21 cellular contexts compared by ENCODE assay signal in genomic region chr4:129246850-129247542, GRCh38.
A peak's percentile ranks its signal among the peaks of the same experiment; 100 is the strongest.
DNase-seq lines count a peak whose midpoint lies in the region; ATAC-seq and TF ChIP-seq lines count a peak whose summit lies in the region.
"Had no signal": no experiment of that assay in that cellular context is flagged by ENCODE, and none has a peak within 500 bp of the region (broad histone marks: within the 10 kb centered on the region; RNA-seq: fewer than 3 reads in every experiment).

No MANE protein-coding gene starts in this region.

- no peak overlapping the region for H3K27ac ChIP-seq in tibial nerve
- H3K27ac ChIP-seq in effector memory CD4-positive, alpha-beta T cell (ENCODE audit: insufficient read depth, low read length, poor library complexity, severe bottlenecking) = no peak overlapping the region
- H3K27ac ChIP-seq: cardiac muscle cell, HL-60, prostate gland, SJCRH30 had no signal

- WGBS in tibial nerve, 2 donors = 65 to 68% methylated on average over 17 of the region's 17 CpGs

- ATAC-seq in activated CD4-positive, CD25-positive, alpha-beta regulatory T cell treated with anti-CD3 and anti-CD28 coated beads, Interleukin-2, amount 50 U/mL, for 24 hours = no peak
- no peak for ATAC-seq in sciatic nerve
- ATAC-seq: natural killer cell; stimulated activated effector memory CD8-positive, alpha-beta T cell treated with anti-CD3 and anti-CD28 coated beads, Interleukin-12 subunit alpha, Interleukin-12 subunit beta, amount 100 ng/mL, for 72 hours had no signal

- DNase-seq in LNCaP clone FGC (ENCODE audit: low read depth) (peak; percentile 48), NCI-H2029 treated with DMSO at 0.1 percent for 48 hours (lab: John Stamatoyannopoulos, UW) (peak; percentile 93), NCI-H69 (lab: John Stamatoyannopoulos, UW) (peak; percentile 97), tibial nerve (ENCODE audit: low spot score in 2 of 2) (no peak), sciatic nerve (ENCODE audit: low spot score) (no peak)
- DNase-seq in effector memory CD4-positive, alpha-beta T cell = no peak
- DNase-seq: activated CD4-positive, CD25-positive, alpha-beta regulatory T cell; AML-193; Calu3; head of caudate nucleus; islet precursor cell; natural killer cell; SJCRH30 had no signal

- H3K9me3 Mint-ChIP-seq in nephron = peaks cover 3% of the 10 kb centered on the region
- H3K9me3 Mint-ChIP-seq: activated T-helper 2 cell treated with anti-CD3 and anti-CD28 coated beads, Interferon-gamma antibody, Interleukin-2, Interleukin-4, amounts not matched to agents 10 μg/mL and 5 μg/mL and 100 μg/mL, durations not matched to agents 14 hours and 24 hours and 36 hours; memory B cell; natural killer cell; stimulated activated effector memory CD8-positive, alpha-beta T cell treated with anti-CD3 and anti-CD28 coated beads, Interleukin-12 subunit alpha, Interleukin-12 subunit beta, amount 100 ng/mL, for 72 hours had no signal

- H3K36me3 ChIP-seq in tibial nerve = no peaks in the 10 kb centered on the region
- H3K36me3 ChIP-seq in effector memory CD4-positive, alpha-beta T cell (ENCODE audit: control insufficient read depth, insufficient read depth, low read length) = no peaks in the 10 kb centered on the region
- H3K36me3 ChIP-seq: cardiac muscle cell, prostate gland, SJCRH30 had no signal

- H3K4me1 Mint-ChIP-seq in nephron = peaks cover 35% of the 10 kb centered on the region
- H3K4me1 Mint-ChIP-seq: memory B cell; natural killer cell; stimulated activated effector memory CD8-positive, alpha-beta T cell treated with anti-CD3 and anti-CD28 coated beads, Interleukin-12 subunit alpha, Interleukin-12 subunit beta, amount 100 ng/mL, for 72 hours had no signal

- TF ChIP-seq CTCF in LNCaP clone FGC (IDR thresholded peaks at IDR 0.05; ENCODE audit: control insufficient read depth, extremely low read depth, insufficient read depth) (no peak), nephron (IDR thresholded peaks at IDR 0.05; ENCODE audit: unreplicated experiment in 3 of 3) (no peak), tibial nerve (IDR thresholded peaks at IDR 0.05) (no peak)

- intact Hi-C loops in sciatic nerve (cut with DNase I) = no loop called here

- no peak for TF ChIP-seq EP300 in tibial nerve (IDR thresholded peaks at IDR 0.05)

- H3K4me1 ChIP-seq in tibial nerve = no peaks in the 10 kb centered on the region
- no peaks in the 10 kb centered on the region for H3K4me1 ChIP-seq in effector memory CD4-positive, alpha-beta T cell (ENCODE audit: control insufficient read depth, insufficient read depth, low read length, poor library complexity, severe bottlenecking)
- H3K4me1 ChIP-seq: prostate gland had no signal

- no peak overlapping the region for H3K4me3 ChIP-seq in LNCaP clone FGC (ENCODE audit: low read depth, low read length)
- no peak overlapping the region for H3K4me3 ChIP-seq in tibial nerve
- no peak overlapping the region for H3K4me3 ChIP-seq in effector memory CD4-positive, alpha-beta T cell (ENCODE audit: insufficient read depth, low read depth, low read length, poor library complexity, severe bottlenecking)
- H3K4me3 ChIP-seq: cardiac muscle cell, prostate gland, SJCRH30 had no signal

- H3K36me3 Mint-ChIP-seq in nephron (ENCODE audit: low read depth) = peaks cover 3% of the 10 kb centered on the region
- H3K36me3 Mint-ChIP-seq: memory B cell; natural killer cell; stimulated activated effector memory CD8-positive, alpha-beta T cell treated with anti-CD3 and anti-CD28 coated beads, Interleukin-12 subunit alpha, Interleukin-12 subunit beta, amount 100 ng/mL, for 72 hours had no signal

- no peaks in the 10 kb centered on the region for H3K9me3 ChIP-seq in tibial nerve
- H3K9me3 ChIP-seq in effector memory CD4-positive, alpha-beta T cell (ENCODE audit: control insufficient read depth, low read length) = no peaks in the 10 kb centered on the region
- H3K9me3 ChIP-seq: prostate gland, SJCRH30 had no signal

- H3K4me3 Mint-ChIP-seq in nephron = peak overlapping the region; percentile 11 to 49 (median 31)
- H3K4me3 Mint-ChIP-seq: memory B cell; natural killer cell; stimulated activated effector memory CD8-positive, alpha-beta T cell treated with anti-CD3 and anti-CD28 coated beads, Interleukin-12 subunit alpha, Interleukin-12 subunit beta, amount 100 ng/mL, for 72 hours had no signal

- peak overlapping the region; percentile 9 to 73 (median 50) for H3K27ac Mint-ChIP-seq in nephron
- H3K27ac Mint-ChIP-seq: activated T-helper 2 cell treated with anti-CD3 and anti-CD28 coated beads, Interferon-gamma antibody, Interleukin-2, Interleukin-4, amounts not matched to agents 10 μg/mL and 5 μg/mL and 100 μg/mL, durations not matched to agents 14 hours and 24 hours and 36 hours; memory B cell; natural killer cell; stimulated activated effector memory CD8-positive, alpha-beta T cell treated with anti-CD3 and anti-CD28 coated beads, Interleukin-12 subunit alpha, Interleukin-12 subunit beta, amount 100 ng/mL, for 72 hours had no signal

- TF ChIP-seq POLR2A in tibial nerve (IDR thresholded peaks at IDR 0.05) = no peak

- H3K27me3 ChIP-seq in tibial nerve = no peaks in the 10 kb centered on the region
- H3K27me3 ChIP-seq in effector memory CD4-positive, alpha-beta T cell (replicated peaks; ENCODE audit: control insufficient read depth, insufficient read depth, low read length, poor library complexity, severe bottlenecking) = no peaks in the 10 kb centered on the region
- H3K27me3 ChIP-seq: SJCRH30 had no signal

- H3K27me3 Mint-ChIP-seq in nephron (ENCODE audit: low read depth) = peaks cover 38% of the 10 kb centered on the region

Comparison
In these comparisons a context has a peak if more than half of its experiments do, and no peak if none do; other contexts are left out.
1. DNase-seq: peak in LNCaP clone FGC (single experiment), NCI-H2029 treated with DMSO at 0.1 percent for 48 hours (single experiment) and NCI-H69 (single experiment); none in tibial nerve (0 of 2), sciatic nerve (single experiment) and effector memory CD4-positive, alpha-beta T cell (0 of 3).